Comparison of ENCODE assay signal across 9 cellular contexts in genomic region chr10:132463333-132464255, GRCh38.
DNase-seq lines count a peak whose midpoint lies in the region; ATAC-seq and TF ChIP-seq lines count a peak whose summit lies in the region.
"Had no signal": no experiment of that assay in that cellular context is flagged by ENCODE, and none has a peak within 500 bp of the region (broad histone marks: within the 10 kb centered on the region; RNA-seq: fewer than 3 reads in every experiment).

No MANE protein-coding gene starts in this region.

- H2AFZ ChIP-seq in GM23338 (no peak overlapping the region), MM.1S (ENCODE audit: low read length) (no peak overlapping the region)

- H3F3A ChIP-seq in GM23338 (replicated peaks; ENCODE audit: low read depth) (no peaks in the 10 kb centered on the region), MM.1S (ENCODE audit: insufficient read depth, low read length) (no peaks in the 10 kb centered on the region)

- no peak overlapping the region for H3K27ac Mint-ChIP-seq in GM23338

- no peaks in the 10 kb centered on the region; the same call in 1 of the 2 replicates for H3K4me1 ChIP-seq in GM23338 (ENCODE audit: insufficient read depth)
- H3K4me1 ChIP-seq in body of pancreas: peaks cover 48% of the 10 kb centered on the region
- no peaks in the 10 kb centered on the region for H3K4me1 ChIP-seq in MM.1S (ENCODE audit: low read length)

- TF ChIP-seq CTCF in GM23338 (conservative IDR thresholded peaks at IDR 0.05; ENCODE audit: low read depth in 2 of 2): peak in 1 of 2 experiments; percentile 52; a peak in 3 of 4 replicates
- no peak for TF ChIP-seq CTCF in body of pancreas (IDR thresholded peaks at IDR 0.05)
- TF ChIP-seq CTCF in MM.1S (IDR thresholded peaks at IDR 0.05; ENCODE audit: low read length): no peak; the same call in 1 of the 2 replicates

- H3K27ac ChIP-seq in GM23338 (ENCODE audit: low read depth) (no peak overlapping the region), body of pancreas (peak overlapping the region in 3 of 4 donors; percentile 54 to 80 (median 60)), temporal lobe (ENCODE audit: low read depth, low read length) (peak overlapping the region; percentile 38), MM.1S (ENCODE audit: low read length) (no peak overlapping the region)

- H3K4me1 Mint-ChIP-seq in GM23338: peaks cover 2% of the 10 kb centered on the region; the same call in 2 of the 3 replicates

- no peaks in the 10 kb centered on the region for H3K79me2 ChIP-seq in GM23338 (replicated peaks; ENCODE audit: insufficient read depth)
- H3K79me2 ChIP-seq in MM.1S (ENCODE audit: low read length): no peaks in the 10 kb centered on the region

- H3K9me3 Mint-ChIP-seq in GM23338: no peaks in the 10 kb centered on the region

- no peaks in the 10 kb centered on the region for H3K36me3 Mint-ChIP-seq in GM23338 (ENCODE audit: low read depth)

- peak; percentile 7; the same call in 2 of the 3 replicates for ATAC-seq in GM23338
- no peak for ATAC-seq in body of pancreas

- H3K9me2 ChIP-seq in GM23338 (ENCODE audit: insufficient read depth) (no peaks in the 10 kb centered on the region), MM.1S (replicated peaks; ENCODE audit: insufficient read depth, low read length) (no peaks in the 10 kb centered on the region)

- H3K27me3 ChIP-seq in GM23338 (ENCODE audit: insufficient read depth) (no peaks in the 10 kb centered on the region), body of pancreas (no peaks in the 10 kb centered on the region), MM.1S (replicated peaks; ENCODE audit: insufficient read depth, low read length) (peaks cover 83% of the 10 kb centered on the region)

- H3K9me3 ChIP-seq in body of pancreas (no peaks in the 10 kb centered on the region), MM.1S (replicated peaks; ENCODE audit: insufficient read depth, low read length) (no peaks in the 10 kb centered on the region)

- intact Hi-C loops in body of pancreas (cut with DNase I): loop anchor here (5.0 to 10.0 kb wide), 3 partner anchors 159 to 239 kb away; partner anchors contain the start of gene STK32C

- peaks cover 10% of the 10 kb centered on the region for H3K27me3 Mint-ChIP-seq in GM23338 (ENCODE audit: insufficient read depth, low read depth, poor library complexity)

- no peak overlapping the region for H3K4me3 Mint-ChIP-seq in GM23338

- H3K9ac ChIP-seq in MM.1S (ENCODE audit: low read length): no peak overlapping the region

- DNase-seq in GM23338 (ENCODE audit: low spot score) (no peak), body of pancreas (peak in 1 of 4 donors; percentile 11), iris pigment epithelial cell (ENCODE audit: low read depth) (peak; percentile 19), MM.1S (no peak), islet precursor cell (no peak), NCI-H526 treated with DMSO at 0.1 percent for 48 hours (lab: John Stamatoyannopoulos, UW) (no peak)
- DNase-seq in activated CD4-positive, alpha-beta T cell treated with anti-CD3 and anti-CD28 coated beads, Interleukin-2, amount 50 U/mL, for 1 hour: no peak
- DNase-seq: NCI-H69 had no signal

- H3K4me2 ChIP-seq in GM23338: no peak overlapping the region
- H3K4me2 ChIP-seq in MM.1S (ENCODE audit: low read depth, low read length): no peak overlapping the region

- H3K4me3 ChIP-seq in GM23338 (no peak overlapping the region), body of pancreas (no peak overlapping the region), MM.1S (ENCODE audit: low read length) (no peak overlapping the region)

- 86 to 97% methylated on average over 11 to 30 of the region's 30 CpGs for WGBS in body of pancreas, 2 donors

- no peak for TF ChIP-seq POLR2A in body of pancreas (IDR thresholded peaks at IDR 0.05)

- no peaks in the 10 kb centered on the region for H3K36me3 ChIP-seq in GM23338 (ENCODE audit: insufficient read depth)
- H3K36me3 ChIP-seq in body of pancreas (replicated peaks in 1 of 2; ENCODE audit: insufficient read depth in 1 of 2, low read depth in 2 of 2): no peaks in the 10 kb centered on the region
- H3K36me3 ChIP-seq in MM.1S (replicated peaks; ENCODE audit: insufficient read depth, low read length): no peaks in the 10 kb centered on the region

- no peaks in the 10 kb centered on the region for H4K20me1 ChIP-seq in GM23338 (replicated peaks; ENCODE audit: insufficient read depth)
- H4K20me1 ChIP-seq in MM.1S (ENCODE audit: insufficient read depth, low read length): no peaks in the 10 kb centered on the region

TF ChIP-seq in GM23338, 12 proteins besides CTCF, POLR2A, EP300 and RAD21:
- TF ChIP-seq EZH2 (IDR thresholded peaks at IDR 0.05; ENCODE audit: low read depth, unreplicated experiment) (no peak), REST (IDR thresholded peaks at IDR 0.05; ENCODE audit: unreplicated experiment) (no peak), STAT1 (IDR thresholded peaks at IDR 0.05; ENCODE audit: unreplicated experiment) (no peak)

Comparison
In these comparisons a context has a peak if more than half of its experiments do, and no peak if none do; other contexts are left out.
1. H3K27ac ChIP-seq: peak in body of pancreas (3 of 4) and temporal lobe (single experiment); none in GM23338 (single experiment) and MM.1S (single experiment).